In the genomic region with DNA sequence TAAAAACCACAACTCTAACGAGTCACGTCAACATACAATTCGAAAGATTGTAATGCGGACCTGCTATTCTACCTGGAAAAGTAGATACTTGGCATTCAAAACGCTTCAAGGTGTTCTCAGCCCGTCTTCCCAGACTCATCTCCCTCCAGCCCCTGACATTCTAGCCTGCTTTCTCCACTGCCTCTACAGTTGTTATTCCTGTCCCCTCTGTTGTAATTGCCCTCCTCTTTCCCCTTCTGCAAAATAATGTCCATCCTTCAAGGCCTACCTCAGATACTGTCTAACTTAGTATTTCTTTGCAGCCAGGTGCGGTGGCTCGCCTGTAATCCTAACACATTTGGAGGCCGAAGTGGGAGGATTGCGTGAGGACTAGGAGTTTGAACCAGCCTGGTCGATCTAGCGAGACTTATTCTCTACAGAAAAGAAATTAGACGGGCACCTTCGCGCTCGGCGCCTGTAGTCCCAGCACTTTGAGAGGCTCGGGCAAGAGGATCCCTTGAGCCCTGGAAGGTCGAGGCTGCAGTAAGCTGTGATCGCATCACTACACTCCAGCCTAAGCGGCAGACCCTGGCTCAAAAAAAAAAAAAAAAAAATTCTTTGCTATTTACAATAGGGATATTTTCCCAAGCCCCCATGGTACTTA, we compare ENCODE assay signal across 1 cellular context.
TF ChIP-seq lines count a peak whose summit lies in the region.

No MANE protein-coding gene starts in this region.

TF ChIP-seq in HepG2, 621 proteins besides CTCF, POLR2A, EP300 and RAD21 (continued from another document and continues in another):
- TF ChIP-seq, protein P1, sequence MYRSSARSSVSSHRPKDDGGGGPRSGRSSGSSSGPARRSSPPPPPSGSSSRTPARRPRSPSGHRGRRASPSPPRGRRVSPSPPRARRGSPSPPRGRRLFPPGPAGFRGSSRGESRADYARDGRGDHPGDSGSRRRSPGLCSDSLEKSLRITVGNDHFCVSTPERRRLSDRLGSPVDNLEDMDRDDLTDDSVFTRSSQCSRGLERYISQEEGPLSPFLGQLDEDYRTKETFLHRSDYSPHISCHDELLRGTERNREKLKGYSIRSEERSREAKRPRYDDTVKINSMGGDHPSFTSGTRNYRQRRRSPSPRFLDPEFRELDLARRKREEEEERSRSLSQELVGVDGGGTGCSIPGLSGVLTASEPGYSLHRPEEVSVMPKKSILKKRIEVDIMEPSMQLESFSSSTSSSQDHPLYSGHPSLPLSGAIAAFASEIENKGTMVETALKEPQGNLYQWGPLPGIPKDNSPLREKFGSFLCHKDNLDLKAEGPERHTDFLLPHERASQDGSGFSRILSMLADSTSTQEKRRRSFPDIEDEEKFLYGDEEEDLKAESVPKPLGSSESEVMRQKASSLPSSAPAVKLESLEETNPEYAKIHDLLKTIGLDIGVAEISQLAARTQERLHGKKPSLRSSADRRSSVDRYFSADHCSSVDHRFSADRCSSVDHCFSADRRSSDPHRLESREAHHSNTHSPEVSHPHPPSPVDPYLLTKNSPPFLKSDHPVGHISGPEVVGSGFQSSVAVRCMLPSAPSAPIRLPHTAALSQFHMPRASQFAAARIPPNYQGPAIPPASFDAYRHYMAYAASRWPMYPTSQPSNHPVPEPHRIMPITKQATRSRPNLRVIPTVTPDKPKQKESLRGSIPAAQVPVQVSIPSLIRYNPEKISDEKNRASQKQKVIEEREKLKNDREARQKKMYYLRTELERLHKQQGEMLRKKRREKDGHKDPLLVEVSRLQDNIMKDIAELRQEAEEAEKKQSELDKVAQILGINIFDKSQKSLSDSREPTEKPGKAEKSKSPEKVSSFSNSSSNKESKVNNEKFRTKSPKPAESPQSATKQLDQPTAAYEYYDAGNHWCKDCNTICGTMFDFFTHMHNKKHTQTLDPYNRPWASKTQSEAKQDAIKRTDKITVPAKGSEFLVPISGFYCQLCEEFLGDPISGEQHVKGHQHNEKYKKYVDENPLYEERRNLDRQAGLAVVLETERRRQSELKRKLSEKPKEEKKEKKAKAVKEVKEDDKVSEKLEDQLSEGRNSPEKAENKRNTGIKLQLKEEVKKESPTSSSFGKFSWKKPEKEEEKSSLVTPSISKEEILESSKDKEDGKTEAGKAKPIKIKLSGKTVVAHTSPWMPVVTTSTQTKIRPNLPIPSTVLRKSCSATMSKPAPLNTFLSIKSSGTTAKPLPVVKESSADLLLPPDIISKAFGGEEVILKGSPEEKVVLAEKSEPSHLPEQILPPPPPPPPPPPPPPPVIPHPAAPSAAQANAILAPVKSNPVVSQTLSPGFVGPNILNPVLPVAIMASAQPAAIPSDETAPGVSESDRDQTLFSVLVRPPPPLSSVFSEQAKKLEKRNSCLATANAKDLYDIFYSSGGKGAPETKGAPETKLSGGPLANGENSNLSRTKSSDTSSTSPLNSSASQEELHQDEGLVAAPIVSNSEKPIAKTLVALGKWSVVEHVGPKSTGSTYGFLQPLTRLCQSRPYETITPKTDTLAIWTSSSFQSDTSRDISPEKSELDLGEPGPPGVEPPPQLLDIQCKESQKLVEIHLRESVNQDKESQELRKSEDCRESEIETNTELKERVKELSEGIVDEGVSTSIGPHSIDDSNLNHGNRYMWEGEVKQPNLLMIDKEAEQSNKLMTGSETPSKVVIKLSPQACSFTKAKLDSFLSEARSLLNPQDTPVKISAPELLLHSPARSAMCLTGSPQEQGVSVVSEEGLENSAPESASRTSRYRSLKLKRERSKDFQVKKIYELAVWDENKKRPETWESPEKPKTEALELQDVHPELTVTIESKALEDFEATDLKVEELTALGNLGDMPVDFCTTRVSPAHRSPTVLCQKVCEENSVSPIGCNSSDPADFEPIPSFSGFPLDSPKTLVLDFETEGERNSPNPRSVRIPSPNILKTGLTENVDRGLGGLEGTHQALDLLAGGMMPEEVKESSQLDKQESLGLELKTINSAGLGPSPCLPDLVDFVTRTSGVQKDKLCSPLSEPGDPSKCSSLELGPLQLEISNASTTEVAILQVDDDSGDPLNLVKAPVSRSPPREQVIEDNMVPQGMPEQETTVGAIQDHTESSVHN (CRISPR knock-in tag; IDR thresholded peaks at IDR 0.05) = no peak
- no peak for TF ChIP-seq SNAI1 (CRISPR knock-in tag; IDR thresholded peaks at IDR 0.05; ENCODE audit: borderline replicate concordance)
- TF ChIP-seq, protein P2, sequence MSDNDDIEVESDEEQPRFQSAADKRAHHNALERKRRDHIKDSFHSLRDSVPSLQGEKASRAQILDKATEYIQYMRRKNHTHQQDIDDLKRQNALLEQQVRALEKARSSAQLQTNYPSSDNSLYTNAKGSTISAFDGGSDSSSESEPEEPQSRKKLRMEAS (IDR thresholded peaks at IDR 0.05) = no peak
- TF ChIP-seq, protein P3, sequence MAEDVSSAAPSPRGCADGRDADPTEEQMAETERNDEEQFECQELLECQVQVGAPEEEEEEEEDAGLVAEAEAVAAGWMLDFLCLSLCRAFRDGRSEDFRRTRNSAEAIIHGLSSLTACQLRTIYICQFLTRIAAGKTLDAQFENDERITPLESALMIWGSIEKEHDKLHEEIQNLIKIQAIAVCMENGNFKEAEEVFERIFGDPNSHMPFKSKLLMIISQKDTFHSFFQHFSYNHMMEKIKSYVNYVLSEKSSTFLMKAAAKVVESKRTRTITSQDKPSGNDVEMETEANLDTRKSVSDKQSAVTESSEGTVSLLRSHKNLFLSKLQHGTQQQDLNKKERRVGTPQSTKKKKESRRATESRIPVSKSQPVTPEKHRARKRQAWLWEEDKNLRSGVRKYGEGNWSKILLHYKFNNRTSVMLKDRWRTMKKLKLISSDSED (CRISPR knock-in tag; IDR thresholded peaks at IDR 0.05) = no peak
- no peak for TF ChIP-seq POLR2G (IDR thresholded peaks at IDR 0.05; ENCODE audit: low read depth, low read length)
- TF ChIP-seq, protein P4, sequence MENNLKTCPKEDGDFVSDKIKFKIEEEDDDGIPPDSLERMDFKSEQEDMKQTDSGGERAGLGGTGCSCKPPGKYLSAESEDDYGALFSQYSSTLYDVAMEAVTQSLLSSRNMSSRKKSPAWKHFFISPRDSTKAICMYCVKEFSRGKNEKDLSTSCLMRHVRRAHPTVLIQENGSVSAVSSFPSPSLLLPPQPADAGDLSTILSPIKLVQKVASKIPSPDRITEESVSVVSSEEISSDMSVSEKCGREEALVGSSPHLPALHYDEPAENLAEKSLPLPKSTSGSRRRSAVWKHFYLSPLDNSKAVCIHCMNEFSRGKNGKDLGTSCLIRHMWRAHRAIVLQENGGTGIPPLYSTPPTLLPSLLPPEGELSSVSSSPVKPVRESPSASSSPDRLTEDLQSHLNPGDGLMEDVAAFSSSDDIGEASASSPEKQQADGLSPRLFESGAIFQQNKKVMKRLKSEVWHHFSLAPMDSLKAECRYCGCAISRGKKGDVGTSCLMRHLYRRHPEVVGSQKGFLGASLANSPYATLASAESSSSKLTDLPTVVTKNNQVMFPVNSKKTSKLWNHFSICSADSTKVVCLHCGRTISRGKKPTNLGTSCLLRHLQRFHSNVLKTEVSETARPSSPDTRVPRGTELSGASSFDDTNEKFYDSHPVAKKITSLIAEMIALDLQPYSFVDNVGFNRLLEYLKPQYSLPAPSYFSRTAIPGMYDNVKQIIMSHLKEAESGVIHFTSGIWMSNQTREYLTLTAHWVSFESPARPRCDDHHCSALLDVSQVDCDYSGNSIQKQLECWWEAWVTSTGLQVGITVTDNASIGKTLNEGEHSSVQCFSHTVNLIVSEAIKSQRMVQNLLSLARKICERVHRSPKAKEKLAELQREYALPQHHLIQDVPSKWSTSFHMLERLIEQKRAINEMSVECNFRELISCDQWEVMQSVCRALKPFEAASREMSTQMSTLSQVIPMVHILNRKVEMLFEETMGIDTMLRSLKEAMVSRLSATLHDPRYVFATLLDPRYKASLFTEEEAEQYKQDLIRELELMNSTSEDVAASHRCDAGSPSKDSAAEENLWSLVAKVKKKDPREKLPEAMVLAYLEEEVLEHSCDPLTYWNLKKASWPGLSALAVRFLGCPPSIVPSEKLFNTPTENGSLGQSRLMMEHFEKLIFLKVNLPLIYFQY (CRISPR knock-in tag; IDR thresholded peaks at IDR 0.05; ENCODE audit: borderline replicate concordance) = no peak
- TF ChIP-seq ERF (CRISPR knock-in tag; IDR thresholded peaks at IDR 0.05) = no peak
- no peak for TF ChIP-seq ZNF33A (CRISPR knock-in tag; IDR thresholded peaks at IDR 0.05; ENCODE audit: borderline replicate concordance)
- TF ChIP-seq ZNF7 (CRISPR knock-in tag; IDR thresholded peaks at IDR 0.05) = no peak
- TF ChIP-seq PHB2 (IDR thresholded peaks at IDR 0.05; ENCODE audit: partially characterized antibody) = no peak
- TF ChIP-seq, protein P5, sequence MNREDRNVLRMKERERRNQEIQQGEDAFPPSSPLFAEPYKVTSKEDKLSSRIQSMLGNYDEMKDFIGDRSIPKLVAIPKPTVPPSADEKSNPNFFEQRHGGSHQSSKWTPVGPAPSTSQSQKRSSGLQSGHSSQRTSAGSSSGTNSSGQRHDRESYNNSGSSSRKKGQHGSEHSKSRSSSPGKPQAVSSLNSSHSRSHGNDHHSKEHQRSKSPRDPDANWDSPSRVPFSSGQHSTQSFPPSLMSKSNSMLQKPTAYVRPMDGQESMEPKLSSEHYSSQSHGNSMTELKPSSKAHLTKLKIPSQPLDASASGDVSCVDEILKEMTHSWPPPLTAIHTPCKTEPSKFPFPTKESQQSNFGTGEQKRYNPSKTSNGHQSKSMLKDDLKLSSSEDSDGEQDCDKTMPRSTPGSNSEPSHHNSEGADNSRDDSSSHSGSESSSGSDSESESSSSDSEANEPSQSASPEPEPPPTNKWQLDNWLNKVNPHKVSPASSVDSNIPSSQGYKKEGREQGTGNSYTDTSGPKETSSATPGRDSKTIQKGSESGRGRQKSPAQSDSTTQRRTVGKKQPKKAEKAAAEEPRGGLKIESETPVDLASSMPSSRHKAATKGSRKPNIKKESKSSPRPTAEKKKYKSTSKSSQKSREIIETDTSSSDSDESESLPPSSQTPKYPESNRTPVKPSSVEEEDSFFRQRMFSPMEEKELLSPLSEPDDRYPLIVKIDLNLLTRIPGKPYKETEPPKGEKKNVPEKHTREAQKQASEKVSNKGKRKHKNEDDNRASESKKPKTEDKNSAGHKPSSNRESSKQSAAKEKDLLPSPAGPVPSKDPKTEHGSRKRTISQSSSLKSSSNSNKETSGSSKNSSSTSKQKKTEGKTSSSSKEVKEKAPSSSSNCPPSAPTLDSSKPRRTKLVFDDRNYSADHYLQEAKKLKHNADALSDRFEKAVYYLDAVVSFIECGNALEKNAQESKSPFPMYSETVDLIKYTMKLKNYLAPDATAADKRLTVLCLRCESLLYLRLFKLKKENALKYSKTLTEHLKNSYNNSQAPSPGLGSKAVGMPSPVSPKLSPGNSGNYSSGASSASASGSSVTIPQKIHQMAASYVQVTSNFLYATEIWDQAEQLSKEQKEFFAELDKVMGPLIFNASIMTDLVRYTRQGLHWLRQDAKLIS (CRISPR knock-in tag; IDR thresholded peaks at IDR 0.05) = peak; percentile 21; the same call in 1 of the 2 replicates
- no peak for TF ChIP-seq XRCC5 (optimal IDR thresholded peaks at IDR 0.05; ENCODE audit: low read length)
- no peak for TF ChIP-seq ZNF30 (CRISPR knock-in tag; IDR thresholded peaks at IDR 0.05)
- no peak for TF ChIP-seq ZSCAN20 (CRISPR knock-in tag; IDR thresholded peaks at IDR 0.05; ENCODE audit: borderline replicate concordance)
- no peak for TF ChIP-seq ZNF143 (CRISPR knock-in tag; IDR thresholded peaks at IDR 0.05)
- TF ChIP-seq ZNF616 (CRISPR knock-in tag; IDR thresholded peaks at IDR 0.05; ENCODE audit: low read depth) = no peak
- no peak for TF ChIP-seq MBD4 (IDR thresholded peaks at IDR 0.05; ENCODE audit: borderline replicate concordance, low read length)
- TF ChIP-seq, protein P6, sequence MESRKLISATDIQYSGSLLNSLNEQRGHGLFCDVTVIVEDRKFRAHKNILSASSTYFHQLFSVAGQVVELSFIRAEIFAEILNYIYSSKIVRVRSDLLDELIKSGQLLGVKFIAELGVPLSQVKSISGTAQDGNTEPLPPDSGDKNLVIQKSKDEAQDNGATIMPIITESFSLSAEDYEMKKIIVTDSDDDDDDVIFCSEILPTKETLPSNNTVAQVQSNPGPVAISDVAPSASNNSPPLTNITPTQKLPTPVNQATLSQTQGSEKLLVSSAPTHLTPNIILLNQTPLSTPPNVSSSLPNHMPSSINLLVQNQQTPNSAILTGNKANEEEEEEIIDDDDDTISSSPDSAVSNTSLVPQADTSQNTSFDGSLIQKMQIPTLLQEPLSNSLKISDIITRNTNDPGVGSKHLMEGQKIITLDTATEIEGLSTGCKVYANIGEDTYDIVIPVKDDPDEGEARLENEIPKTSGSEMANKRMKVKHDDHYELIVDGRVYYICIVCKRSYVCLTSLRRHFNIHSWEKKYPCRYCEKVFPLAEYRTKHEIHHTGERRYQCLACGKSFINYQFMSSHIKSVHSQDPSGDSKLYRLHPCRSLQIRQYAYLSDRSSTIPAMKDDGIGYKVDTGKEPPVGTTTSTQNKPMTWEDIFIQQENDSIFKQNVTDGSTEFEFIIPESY (CRISPR knock-in tag; IDR thresholded peaks at IDR 0.05) = peak; percentile 30; the same call in 1 of the 2 replicates
- TF ChIP-seq EED (CRISPR knock-in tag; IDR thresholded peaks at IDR 0.05) = no peak
- no peak for TF ChIP-seq KDM3A (CRISPR knock-in tag; IDR thresholded peaks at IDR 0.05; ENCODE audit: low read depth)
- no peak for TF ChIP-seq ZSCAN12 (CRISPR knock-in tag; IDR thresholded peaks at IDR 0.05)
- TF ChIP-seq KDM4B (CRISPR knock-in tag; IDR thresholded peaks at IDR 0.05) = no peak
- TF ChIP-seq ZNF12 (CRISPR knock-in tag; IDR thresholded peaks at IDR 0.05) = no peak
- TF ChIP-seq, protein P7, sequence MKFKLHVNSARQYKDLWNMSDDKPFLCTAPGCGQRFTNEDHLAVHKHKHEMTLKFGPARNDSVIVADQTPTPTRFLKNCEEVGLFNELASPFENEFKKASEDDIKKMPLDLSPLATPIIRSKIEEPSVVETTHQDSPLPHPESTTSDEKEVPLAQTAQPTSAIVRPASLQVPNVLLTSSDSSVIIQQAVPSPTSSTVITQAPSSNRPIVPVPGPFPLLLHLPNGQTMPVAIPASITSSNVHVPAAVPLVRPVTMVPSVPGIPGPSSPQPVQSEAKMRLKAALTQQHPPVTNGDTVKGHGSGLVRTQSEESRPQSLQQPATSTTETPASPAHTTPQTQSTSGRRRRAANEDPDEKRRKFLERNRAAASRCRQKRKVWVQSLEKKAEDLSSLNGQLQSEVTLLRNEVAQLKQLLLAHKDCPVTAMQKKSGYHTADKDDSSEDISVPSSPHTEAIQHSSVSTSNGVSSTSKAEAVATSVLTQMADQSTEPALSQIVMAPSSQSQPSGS (CRISPR knock-in tag; IDR thresholded peaks at IDR 0.05) = no peak
- no peak for TF ChIP-seq RFXAP (CRISPR knock-in tag; IDR thresholded peaks at IDR 0.05; ENCODE audit: borderline replicate concordance)
- TF ChIP-seq PRMT3 (CRISPR knock-in tag; IDR thresholded peaks at IDR 0.05; ENCODE audit: borderline replicate concordance, low read depth) = no peak
- TF ChIP-seq ZNF615 (CRISPR knock-in tag; IDR thresholded peaks at IDR 0.05; ENCODE audit: borderline replicate concordance) = no peak
- TF ChIP-seq, protein P8, sequence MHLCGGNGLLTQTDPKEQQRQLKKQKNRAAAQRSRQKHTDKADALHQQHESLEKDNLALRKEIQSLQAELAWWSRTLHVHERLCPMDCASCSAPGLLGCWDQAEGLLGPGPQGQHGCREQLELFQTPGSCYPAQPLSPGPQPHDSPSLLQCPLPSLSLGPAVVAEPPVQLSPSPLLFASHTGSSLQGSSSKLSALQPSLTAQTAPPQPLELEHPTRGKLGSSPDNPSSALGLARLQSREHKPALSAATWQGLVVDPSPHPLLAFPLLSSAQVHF (CRISPR knock-in tag; IDR thresholded peaks at IDR 0.05) = no peak
